Comparison of ENCODE assay signal across 19 cellular contexts in genomic region chr15:33149919-33150318, GRCh38. TPM values are rescaled to one million over a fixed set of nuclear protein-coding genes. Genes with fewer than 3 reads are reported as not detected.
DNase-seq lines count a peak whose midpoint lies in the region; ATAC-seq lines count a peak whose summit lies in the region.
"Had no signal": no experiment of that assay in that cellular context is flagged by ENCODE, and none has a peak within 500 bp of the region (broad histone marks: within the 10 kb centered on the region; RNA-seq: fewer than 3 reads in every experiment).

No MANE protein-coding gene starts in this region.

- no peaks in the 10 kb centered on the region for H3K9me3 ChIP-seq in adipocyte (ENCODE audit: control insufficient read depth, low read length)
- H3K9me3 ChIP-seq: BE2C, esophagus squamous epithelium, left lung, suprapubic skin had no signal

- DNase-seq in HT-29 (ENCODE audit: low spot score) (peak; percentile 64), adipocyte (ENCODE audit: low read depth) (peak; percentile 28), fibroblast of peridontal ligament (ENCODE audit: extremely low read depth) (peak; percentile 67), renal cortical epithelial cell (ENCODE audit: low read depth) (peak; percentile 97), SIG-M5 treated with dmso at 0.1 percent for 504 hours (lab: John Stamatoyannopoulos, UW; ENCODE audit: unreplicated experiment) (no peak)
- DNase-seq: activated CD4-positive, alpha-beta T cell treated with anti-CD3 and anti-CD28 coated beads, Interleukin-2, amount 10 ng/mL, durations not matched to agents 7 days and 5 days; activated naive CD4-positive, alpha-beta T cell treated with anti-CD3 and anti-CD28 coated beads for 36 hours; BE2C; dorsolateral prefrontal cortex; esophagus squamous epithelium; GF-D8; left lung; NCI-H1092; NCI-H748 treated with DMSO at 0.1 percent for 48 hours had no signal

- H3K9ac ChIP-seq in adipocyte (ENCODE audit: low read length): no peak overlapping the region

- ATAC-seq in HG03045 (IDR thresholded peaks at IDR 0.05; ENCODE audit: unreplicated experiment): no peak
- ATAC-seq in GM21390 (IDR thresholded peaks at IDR 0.05; ENCODE audit: unreplicated experiment): no peak
- ATAC-seq: left lung had no signal

- no peaks in the 10 kb centered on the region for H3K36me3 ChIP-seq in adipocyte (ENCODE audit: control insufficient read depth, insufficient read depth, low read length, severe bottlenecking)
- H3K36me3 ChIP-seq: BE2C, esophagus squamous epithelium, left lung, suprapubic skin had no signal

- peaks cover 10% of the 10 kb centered on the region for H3K4me1 ChIP-seq in adipocyte (ENCODE audit: control insufficient read depth, insufficient read depth, low read length)

- H3K4me3 ChIP-seq in adipocyte (ENCODE audit: low read length): no peak overlapping the region
- H3K4me3 ChIP-seq: esophagus squamous epithelium, PC-9, skin epidermis had no signal

- no peaks in the 10 kb centered on the region for H3K27me3 ChIP-seq in adipocyte (replicated peaks; ENCODE audit: control insufficient read depth, insufficient read depth, low read length)
- H3K27me3 ChIP-seq: BE2C, dorsolateral prefrontal cortex, esophagus squamous epithelium, suprapubic skin had no signal

RNA-seq across cellular contexts. Expression of gene FMN1, which starts 44.6 kb away (rescaled TPM):
- total RNA-seq in HT-29 (2014; rRNA removed; shearing (Covaris generic)): 9.4 and 11.5 TPM in 2 replicates
- total RNA-seq in renal cortical epithelial cell: 4.0 and 7.8 TPM in 2 replicates
